8 cellular contexts compared by ENCODE assay signal in genomic region chr15:22757440-22758071, GRCh38. TPM values are rescaled to one million over a fixed set of nuclear protein-coding genes. Genes with fewer than 3 reads are reported as not detected.
DNase-seq lines count a peak whose midpoint lies in the region; ATAC-seq and TF ChIP-seq lines count a peak whose summit lies in the region.
"Not testable (repeated sequence)": the region's sequence is repeated elsewhere in the genome, so short reads cannot be mapped to it uniquely, and the experiment has no call there.

No MANE protein-coding gene starts in this region.

- intact Hi-C loops in prostate gland (cut with DNase I): not testable (repeated sequence)

- not testable (repeated sequence) for H3K36me3 ChIP-seq in brain microvascular endothelial cell (replicated peaks); prostate gland; suprapubic skin

- not testable (repeated sequence) for TF ChIP-seq CTCF in brain microvascular endothelial cell (IDR thresholded peaks at IDR 0.05; ENCODE audit: low read depth, low read length, missing control alignments); prostate gland (IDR thresholded peaks at IDR 0.05); suprapubic skin (IDR thresholded peaks at IDR 0.05)

- not testable (repeated sequence) for H3K4me1 ChIP-seq in prostate gland (replicated peaks); suprapubic skin

- TF ChIP-seq POLR2A in prostate gland (IDR thresholded peaks at IDR 0.05); suprapubic skin (IDR thresholded peaks at IDR 0.05): not testable (repeated sequence)

- H3K27ac ChIP-seq in brain microvascular endothelial cell, prostate gland, suprapubic skin: not testable (repeated sequence)

- 6% methylated on average over 39 of the region's 55 CpGs for WGBS in prostate gland
- 2% methylated on average over 47 of the region's 55 CpGs for WGBS in suprapubic skin

- not testable (repeated sequence) for TF ChIP-seq EP300 in suprapubic skin (IDR thresholded peaks at IDR 0.05)

- not testable (repeated sequence) for H3K9me3 ChIP-seq in prostate gland, suprapubic skin

- not testable (repeated sequence) for H3K27me3 ChIP-seq in brain microvascular endothelial cell (replicated peaks); prostate gland (replicated peaks; ENCODE audit: insufficient read depth); suprapubic skin

- ATAC-seq in HG02588 (IDR thresholded peaks at IDR 0.05; ENCODE audit: unreplicated experiment): peak; percentile 79

- peak; percentile 81 for DNase-seq in ELF-1 (ENCODE audit: low read depth, low spot score)
- DNase-seq in NCI-H2029 (lab: John Stamatoyannopoulos, UW): peak; percentile 39
- DNase-seq in activated CD4-positive, alpha-beta T cell treated with anti-CD3 and anti-CD28 coated beads for 4 hours: peak; percentile 32 to 40
- DNase-seq in brain microvascular endothelial cell; suprapubic skin (ENCODE audit: low spot score in 2 of 2): not testable (repeated sequence)
- peak in 46 of 51 donors; percentile 3 to 74 (median 30) for DNase-seq in hypothalamus (lab: John Stamatoyannopoulos, UW)
- DNase-seq in prostate gland (ENCODE audit: low spot score): peak; percentile 6

- peak overlapping the region; percentile 39 for H3K4me3 ChIP-seq in brain microvascular endothelial cell (ENCODE audit: low read depth, low read length)
- peak overlapping the region; percentile 18 to 29 for H3K4me3 ChIP-seq in prostate gland
- H3K4me3 ChIP-seq in suprapubic skin: peak overlapping the region; percentile 40

- in situ Hi-C loops in brain microvascular endothelial cell (cut with HindIII; ENCODE audit: low pct_ligation_motif_present, low sequenced_read_pairs): not testable (repeated sequence)

RNA-seq across cellular contexts. Expression of gene NIPA1, which starts 28.9 kb away (rescaled TPM):
- 10 to 100 TPM; 12.2 to 19.6 TPM for total RNA-seq in prostate gland
- total RNA-seq in suprapubic skin: 10 to 100 TPM in 2 of 4 donors, 1 to 10 TPM in 2; 8.0 to 13.3 (median 10.3) TPM
